In genomic region chr2:146451972-146452371, GRCh38 we compare ENCODE assay signal across 18 cellular contexts.
DNase-seq lines count a peak whose midpoint lies in the region; ATAC-seq and TF ChIP-seq lines count a peak whose summit lies in the region.
"Had no signal": no experiment of that assay in that cellular context is flagged by ENCODE, and none has a peak within 500 bp of the region (broad histone marks: within the 10 kb centered on the region; RNA-seq: fewer than 3 reads in every experiment).

No MANE protein-coding gene starts in this region.

- intact Hi-C loops in sciatic nerve (cut with DNase I): no loop called here
- intact Hi-C loops in cardiac septum (cut with DNase I): no loop called here
- intact Hi-C loops in CD14-positive monocyte (cut with micrococcal nuclease): no loop called here

- ATAC-seq in HG02798 (IDR thresholded peaks at IDR 0.05; ENCODE audit: poor library complexity, unreplicated experiment) (peak; percentile 45), HG03439 (IDR thresholded peaks at IDR 0.05; ENCODE audit: unreplicated experiment) (peak; percentile 81), sciatic nerve (no peak)
- ATAC-seq: GM23338; Panc1; stimulated activated naive B cell treated with anti-CD40 and anti-IgM and Interleukin-4, amounts not matched to agents 10 μg/mL and 1 μg/mL and 100 μg/mL, for 72 hours had no signal

- no peak overlapping the region for H3K27ac Mint-ChIP-seq in CD14-positive monocyte
- H3K27ac Mint-ChIP-seq: GM23338; stimulated activated naive B cell treated with anti-CD40 and anti-IgM and Interleukin-4, amounts not matched to agents 10 μg/mL and 1 μg/mL and 100 μg/mL, for 72 hours had no signal

- DNase-seq in NCI-H2171 treated with DMSO at 0.1 percent for 48 hours (lab: John Stamatoyannopoulos, UW) (peak; percentile 33), NCI-H2171 (lab: John Stamatoyannopoulos, UW) (no peak), sciatic nerve (ENCODE audit: low spot score) (no peak), cardiac septum (ENCODE audit: low spot score) (no peak), ureter (ENCODE audit: low spot score) (no peak), CD14-positive monocyte (ENCODE audit: low spot score) (no peak)
- DNase-seq: activated CD4-positive, alpha-beta T cell treated with anti-CD3 and anti-CD28 coated beads for 4 hours; activated gamma-delta T cell treated with Interleukin-2 at 50 U/mL for 16 hours; aorta; stimulated activated CD4-positive, alpha-beta T cell treated with anti-CD3 and anti-CD28 coated beads, Interleukin-12 subunit alpha, Interleukin-12 subunit beta, amount 100 ng/mL, for 4 hours; stimulated activated naive B cell treated with anti-CD40 and anti-IgM and Interleukin-4, amounts not matched to agents 10 μg/mL and 1 μg/mL and 100 μg/mL, for 72 hours; T1000; thyroid gland had no signal

- no peaks in the 10 kb centered on the region for H3K36me3 Mint-ChIP-seq in CD14-positive monocyte
- H3K36me3 Mint-ChIP-seq: stimulated activated naive B cell treated with anti-CD40 and anti-IgM and Interleukin-4, amounts not matched to agents 10 μg/mL and 1 μg/mL and 100 μg/mL, for 72 hours had no signal

- H3K27me3 Mint-ChIP-seq in CD14-positive monocyte (ENCODE audit: low read depth in 3 of 3): no peaks in the 10 kb centered on the region
- H3K27me3 Mint-ChIP-seq: stimulated activated naive B cell treated with anti-CD40 and anti-IgM and Interleukin-4, amounts not matched to agents 10 μg/mL and 1 μg/mL and 100 μg/mL, for 72 hours had no signal

- no peaks in the 10 kb centered on the region for H3K4me1 Mint-ChIP-seq in CD14-positive monocyte
- H3K4me1 Mint-ChIP-seq: GM23338; neural crest cell; stimulated activated naive B cell treated with anti-CD40 and anti-IgM and Interleukin-4, amounts not matched to agents 10 μg/mL and 1 μg/mL and 100 μg/mL, for 72 hours had no signal

- H3K4me3 Mint-ChIP-seq in CD14-positive monocyte: no peak overlapping the region
- H3K4me3 Mint-ChIP-seq: GM23338; neural crest cell; stimulated activated naive B cell treated with anti-CD40 and anti-IgM and Interleukin-4, amounts not matched to agents 10 μg/mL and 1 μg/mL and 100 μg/mL, for 72 hours had no signal

- H3K9me3 Mint-ChIP-seq in CD14-positive monocyte: peaks cover 0 to 2% (median 0%) of the 10 kb centered on the region in 7 donors
- H3K9me3 Mint-ChIP-seq: GM23338 had no signal

- no peak for TF ChIP-seq CTCF in CD14-positive monocyte (IDR thresholded peaks at IDR 0.05)
